In genomic region chr6:138692978-138693909, GRCh38 we compare ENCODE assay signal across 8 cellular contexts.
DNase-seq lines count a peak whose midpoint lies in the region; ATAC-seq, FAIRE-seq and TF ChIP-seq lines count a peak whose summit lies in the region.

No MANE protein-coding gene starts in this region.

- WGBS in spleen, 5 donors, result 0 to 3% (median 1%) methylated on average over 33 to 91 of the region's 92 CpGs

- no peaks in the 10 kb centered on the region for H3K36me3 ChIP-seq in keratinocyte (ENCODE audit: control insufficient read depth in 2 of 2, extremely low read depth in 1 of 2, insufficient read depth in 2 of 2, low read length in 2 of 2)
- no peaks in the 10 kb centered on the region for H3K36me3 ChIP-seq in spleen

- H3K36me3 Mint-ChIP-seq in T-helper 17 cell (ENCODE audit: low read depth), result peaks cover 2% of the 10 kb centered on the region

- no peaks in the 10 kb centered on the region for H4K20me1 ChIP-seq in keratinocyte (ENCODE audit: control insufficient read depth, extremely low read depth, insufficient read depth, low read length)

- TF ChIP-seq CTCF in keratinocyte (optimal IDR thresholded peaks at IDR 0.05 in 1 of 3, IDR thresholded peaks at IDR 0.05 in 1 of 3, conservative IDR thresholded peaks at IDR 0.05 in 1 of 3; ENCODE audit: extremely low read depth in 1 of 3, insufficient read depth in 2 of 3, low read length in 3 of 3) (peak in 1 of 3 experiments; percentile 12), spleen (IDR thresholded peaks at IDR 0.05 in 8 of 11, conservative IDR thresholded peaks at IDR 0.05 in 3 of 11) (peak in 1 of 11 experiments; percentile 11)

- H3K9me3 ChIP-seq in T-helper 17 cell (ENCODE audit: control insufficient read depth, low read length, poor library complexity, severe bottlenecking) (no peaks in the 10 kb centered on the region), keratinocyte (ENCODE audit: control insufficient read depth, low read depth, low read length) (no peaks in the 10 kb centered on the region), spleen (no peaks in the 10 kb centered on the region)

- H3K4me1 Mint-ChIP-seq in T-helper 17 cell, result peaks cover 9% of the 10 kb centered on the region

- no peak for TF ChIP-seq POLR2A in spleen (IDR thresholded peaks at IDR 0.05)

- peak overlapping the region; percentile 33 for H2AFZ ChIP-seq in keratinocyte (ENCODE audit: control insufficient read depth, low read length)

- peak overlapping the region; percentile 88 for H3K4me3 Mint-ChIP-seq in T-helper 17 cell

- peak; percentile 39 to 44 for ATAC-seq in activated CD4-positive, CD25-positive, alpha-beta regulatory T cell treated with anti-CD3 and anti-CD28 coated beads, Interleukin-2, amount 50 U/mL, for 24 hours
- ATAC-seq in HG02588 (IDR thresholded peaks at IDR 0.05; ENCODE audit: unreplicated experiment) (peak; percentile 58), T-helper 17 cell (peak; percentile 81)

- H3K4me3 ChIP-seq in keratinocyte (ENCODE audit: control insufficient read depth in 2 of 3, extremely low read depth in 1 of 3, insufficient read depth in 2 of 3, low read depth in 1 of 3, low read length in 3 of 3), result peak overlapping the region; percentile 65 to 91 (median 78)
- peak overlapping the region; percentile 61 to 97 (median 82) for H3K4me3 ChIP-seq in spleen

- H3K27ac Mint-ChIP-seq in T-helper 17 cell, result no peak overlapping the region

- peaks cover 19% of the 10 kb centered on the region for H3K27me3 Mint-ChIP-seq in T-helper 17 cell

- intact Hi-C loops in spleen (cut with DNase I; ENCODE audit: low total_unique reads), result loop anchor here (10.0 kb wide), 1 partner anchor 72 kb away; no protein-coding TSS in a partner anchor

- H3K9me1 ChIP-seq in keratinocyte (ENCODE audit: control insufficient read depth, extremely low read depth, insufficient read depth, low read length), result no peaks in the 10 kb centered on the region

- H3K27ac ChIP-seq in keratinocyte (ENCODE audit: control insufficient read depth, insufficient read depth, low read length), result peak overlapping the region; percentile 94
- H3K27ac ChIP-seq in spleen, result peak overlapping the region; percentile 36 to 87 (median 81)

- dilution Hi-C loops in keratinocyte (cut with MboI; ENCODE audit: extremely low pct_ligation_motif_present, low sequenced_read_pairs), result no loop called here

- peak overlapping the region; percentile 97 for H3K9ac ChIP-seq in keratinocyte (ENCODE audit: control insufficient read depth, extremely low read depth, insufficient read depth, low read length)

- H3K27me3 ChIP-seq in keratinocyte (ENCODE audit: control insufficient read depth, extremely low read depth, insufficient read depth, low read length) (no peaks in the 10 kb centered on the region), spleen (replicated peaks in 1 of 7) (peaks cover 0 to 38% (median 0%) of the 10 kb centered on the region in 7 donors)

- DNase-seq in activated CD4-positive, CD25-positive, alpha-beta regulatory T cell (lab: John Stamatoyannopoulos, UW), result no peak
- DNase-seq in MV-4-11 (lab: John Stamatoyannopoulos, UW) (peak; percentile 25), T-helper 17 cell (peak; percentile 18 to 35 (median 21)), cerebellar cortex (ENCODE audit: low spot score) (peak; percentile 27), keratinocyte (ENCODE audit: low read depth, low spot score) (no peak), spleen (peak; percentile 91)

- H3K79me2 ChIP-seq in keratinocyte (ENCODE audit: control insufficient read depth, insufficient read depth, low read length), result peaks cover 41% of the 10 kb centered on the region

- FAIRE-seq in keratinocyte (lab: Jason Lieb, UNC), result no peak

- H3K4me2 ChIP-seq in keratinocyte (ENCODE audit: control insufficient read depth, extremely low read depth, insufficient read depth, low read depth, low read length), result peak overlapping the region; percentile 84

- H3K4me1 ChIP-seq in keratinocyte (ENCODE audit: control insufficient read depth, extremely low read depth, insufficient read depth, low read length) (peaks cover 30% of the 10 kb centered on the region), spleen (peaks cover 4 to 26% (median 19%) of the 10 kb centered on the region in 6 donors)

Comparison
In these comparisons a context has a peak if more than half of its experiments do, and no peak if none do; other contexts are left out.
1. DNase-seq: peak in MV-4-11 (single experiment), T-helper 17 cell (3 of 3), cerebellar cortex (single experiment) and spleen (single experiment); none in activated CD4-positive, CD25-positive, alpha-beta regulatory T cell (0 of 4) and keratinocyte (single experiment).
2. Peak in every context shown above with its lines, with median percentiles within 50 percentile points of each other: ATAC-seq.